ENCODE assay signal across 1 cellular context in the genomic region with DNA sequence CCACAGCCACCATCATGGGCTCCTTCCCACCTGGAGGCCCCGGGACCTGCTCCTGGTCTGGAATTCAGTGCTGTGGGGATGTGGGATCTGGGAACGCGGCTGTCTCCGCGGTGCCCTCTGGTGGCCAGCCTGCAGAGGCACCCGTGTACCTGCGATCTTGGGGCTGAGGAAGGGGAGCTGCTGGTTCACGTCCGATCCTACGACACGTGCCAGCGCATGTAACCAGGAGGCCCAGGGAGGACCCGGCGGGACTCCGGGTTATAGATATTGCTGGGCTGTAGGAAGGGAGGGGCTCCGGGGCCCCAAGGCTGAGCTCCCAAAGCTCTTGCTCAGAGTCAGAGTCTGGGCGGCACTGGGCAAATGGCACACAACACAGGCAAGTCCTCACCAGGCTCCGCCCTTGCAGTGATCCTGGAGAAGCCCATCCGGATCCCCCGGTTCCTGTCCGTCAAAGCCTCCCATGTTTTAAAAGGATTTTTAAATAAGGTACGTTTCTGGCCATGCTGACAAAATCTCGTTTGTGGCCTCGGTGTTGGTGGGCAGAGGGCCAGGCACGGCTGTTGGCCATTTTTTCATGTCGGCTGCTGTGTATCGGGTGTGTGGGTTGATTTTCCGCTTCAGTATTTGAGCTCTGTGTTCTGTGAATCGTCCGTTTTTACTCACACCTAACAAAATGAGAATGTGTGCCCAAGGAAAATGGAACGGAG.
TF ChIP-seq lines count a peak whose summit lies in the region.

No MANE protein-coding gene starts in this region.

TF ChIP-seq in GM12878, 131 proteins besides CTCF, POLR2A, EP300 and RAD21 (continued from another document):
- TF ChIP-seq ASH2L (IDR thresholded peaks at IDR 0.05; ENCODE audit: borderline replicate concordance, low read depth), result no peak
- peak; percentile 54 for TF ChIP-seq SMC3 (IDR thresholded peaks at IDR 0.05; ENCODE audit: borderline replicate concordance, low read length)
TF ChIP-seq in GM12878: peak in this region for 2.
